Comparison of ENCODE assay signal across 9 cellular contexts in genomic region chr1:1678581-1679380, GRCh38. TPM values are rescaled to one million over a fixed set of nuclear protein-coding genes. Genes with fewer than 3 reads are reported as not detected.
DNase-seq lines count a peak whose midpoint lies in the region; ATAC-seq and TF ChIP-seq lines count a peak whose summit lies in the region.
"Had no signal": no experiment of that assay in that cellular context is flagged by ENCODE, and none has a peak within 500 bp of the region (broad histone marks: within the 10 kb centered on the region; RNA-seq: fewer than 3 reads in every experiment).

No MANE protein-coding gene starts in this region.

- H3K36me3 Mint-ChIP-seq in Calu3 (ENCODE audit: insufficient read depth, unreplicated experiment) = peaks cover 9% of the 10 kb centered on the region

- H3K4me1 ChIP-seq in HCT116 (ENCODE audit: control insufficient read depth in 1 of 2, insufficient read depth in 2 of 2, low read length in 2 of 2) = peaks cover 0 to 7% of the 10 kb centered on the region in 2 experiments; a peak in 1 of 4 replicates

- intact Hi-C loops in Calu3 (cut with micrococcal nuclease; ENCODE audit: unreplicated experiment) = no loop called here
- intact Hi-C loops in HCT116 (cut with micrococcal nuclease) = no loop called here
- intact Hi-C loops in left colon (cut with DNase I, micrococcal nuclease) = no loop called here

- H3K27me3 ChIP-seq in HCT116 (ENCODE audit: insufficient read depth, low read length) = no peaks in the 10 kb centered on the region

- H3K4me1 Mint-ChIP-seq in Calu3 (ENCODE audit: low read depth, unreplicated experiment) = no peaks in the 10 kb centered on the region

- H2AFZ ChIP-seq in HCT116 (ENCODE audit: low read depth, low read length, poor library complexity, severe bottlenecking) = no peak overlapping the region

- RAD21 ChIA-PET in HCT116 (lab: Charles Lee; ENCODE audit: low non-redundant PET in 1 of 2, low total read pairs in 2 of 2, uncharacterized antibody in 2 of 2, unreplicated experiment in 2 of 2) = no interaction called here

- H3K79me2 ChIP-seq in HCT116 (ENCODE audit: insufficient read depth, low read length) = 0 out of 2 replicates have a peak, but pooled peaks cover 3% of the 10 kb centered on the region

- BruUV-seq in Calu3 (replicated peaks; lab: Mats Ljungman, UMichigan) = no TSS peak
- no TSS peak for BruUV-seq in HCT116 (replicated peaks; lab: Mats Ljungman, UMichigan)

- H3K27me3 Mint-ChIP-seq in Calu3 (ENCODE audit: unreplicated experiment) = no peaks in the 10 kb centered on the region

- no peak overlapping the region for H3K4me3 Mint-ChIP-seq in Calu3 (ENCODE audit: low read depth, unreplicated experiment)

- H3K36me3 ChIP-seq in HCT116 (ENCODE audit: control insufficient read depth in 1 of 2, insufficient read depth in 2 of 2, low read length in 2 of 2) = no peaks in the 10 kb centered on the region

- no peak overlapping the region for H3K4me3 ChIP-seq in HCT116 (replicated peaks in 1 of 2; ENCODE audit: low read depth in 1 of 2, low read length in 2 of 2)

- no peaks in the 10 kb centered on the region for H3K9me2 ChIP-seq in HCT116 (ENCODE audit: insufficient read depth)

- H3K9me3 Mint-ChIP-seq in Calu3 (ENCODE audit: low read depth, unreplicated experiment) = no peaks in the 10 kb centered on the region

- no peak overlapping the region for H3K4me2 ChIP-seq in HCT116 (ENCODE audit: low read length)

- peak; percentile 12 for DNase-seq in Calu3
- DNase-seq in HCT116 (ENCODE audit: low read depth, low spot score) = no peak
- peak; percentile 68 for DNase-seq in activated T-cell treated with anti-CD3 and anti-CD28 coated beads for 48 hours (ENCODE audit: low read depth)
- peak; percentile 87 to 91 for DNase-seq in left colon
- DNase-seq in ureter (ENCODE audit: low spot score) = peak; percentile 38
- DNase-seq in NOMO-1 (lab: John Stamatoyannopoulos, UW; ENCODE audit: unreplicated experiment in 2 of 2) = no peak
- no peak for DNase-seq in MV-4-11 (lab: John Stamatoyannopoulos, UW)
- DNase-seq in omental fat pad (ENCODE audit: low spot score) = no peak
- DNase-seq: left cardiac atrium had no signal

- H3K9me3 ChIP-seq in HCT116 (ENCODE audit: control insufficient read depth in 1 of 2, insufficient read depth in 1 of 2, low read depth in 1 of 2, low read length in 2 of 2) = no peaks in the 10 kb centered on the region

- H4K20me1 ChIP-seq in HCT116 (ENCODE audit: insufficient read depth) = no peaks in the 10 kb centered on the region

- ATAC-seq in HCT116 (peak; percentile 75), left colon (peak; percentile 92), omental fat pad (ENCODE audit: low FRiP score) (no peak)

- TF ChIP-seq CTCF in Calu3 (IDR thresholded peaks at IDR 0.05; ENCODE audit: unreplicated experiment) (peak; percentile 30), HCT116 (IDR thresholded peaks at IDR 0.05 in 2 of 3, conservative IDR thresholded peaks at IDR 0.05 in 1 of 3; ENCODE audit: borderline replicate concordance in 1 of 3, insufficient read depth in 1 of 3, low read depth in 2 of 3, low read length in 2 of 3) (peak in 2 of 3 experiments; percentile 42 to 53; a peak in 4 of 6 replicates), omental fat pad (IDR thresholded peaks at IDR 0.05) (no peak)

- 0 out of 2 replicates have a peak overlapping the region, but pooled peaks have one; percentile 15 for H3K27ac ChIP-seq in HCT116 (ENCODE audit: low read depth, low read length)

- no peak overlapping the region for H3K27ac Mint-ChIP-seq in Calu3 (ENCODE audit: unreplicated experiment)

- POLR2A ChIA-PET in HCT116 (lab: Charles Lee) = no interaction called here

- CTCF ChIA-PET in Calu3 (lab: Charles Lee) (no interaction called here), HCT116 (lab: Charles Lee) (no interaction called here)

- no peak overlapping the region for H3K9ac ChIP-seq in HCT116 (ENCODE audit: low read length)

- TF ChIP-seq RAD21 in HCT116 (IDR thresholded peaks at IDR 0.05; ENCODE audit: low read depth) = no peak

- TF ChIP-seq POLR2A in HCT116 (IDR thresholded peaks at IDR 0.05; ENCODE audit: borderline replicate concordance, extremely low read depth, insufficient read depth, insufficient read length) = no peak

TF ChIP-seq in HCT116, 20 proteins besides CTCF, POLR2A, EP300 and RAD21:
- TF ChIP-seq YY1 (IDR thresholded peaks at IDR 0.05; ENCODE audit: extremely low read depth, insufficient replicate concordance, low read depth, low read length) (no peak), ZNF274 (IDR thresholded peaks at IDR 0.05; ENCODE audit: low read depth, low read length) (no peak), ATF3 (IDR thresholded peaks at IDR 0.05) (no peak), SP1 (IDR thresholded peaks at IDR 0.05; ENCODE audit: low read depth) (no peak), ZBTB33 (IDR thresholded peaks at IDR 0.05; ENCODE audit: extremely low read depth, insufficient replicate concordance, low read length) (no peak), JUND (IDR thresholded peaks at IDR 0.05) (no peak), ELF1 (IDR thresholded peaks at IDR 0.05; ENCODE audit: borderline replicate concordance, low read depth) (no peak), SIN3A (IDR thresholded peaks at IDR 0.05; ENCODE audit: low read depth) (no peak), EZH2 (IDR thresholded peaks at IDR 0.05) (no peak), SRF (IDR thresholded peaks at IDR 0.05; ENCODE audit: low read depth) (no peak), POLR2AphosphoS5 (IDR thresholded peaks at IDR 0.05; ENCODE audit: low read depth, low read length) (no peak), ZFX (IDR thresholded peaks at IDR 0.05) (no peak), TCF7L2 (IDR thresholded peaks at IDR 0.05; ENCODE audit: borderline replicate concordance, extremely low read depth, insufficient read depth, insufficient read length) (no peak), EZH2phosphoT487 (IDR thresholded peaks at IDR 0.05; ENCODE audit: borderline replicate concordance) (no peak)
TF ChIP-seq in HCT116: peak in this region for 0.

RNA-seq across cellular contexts. Expression of gene SLC35E2B, which starts 13.8 kb away (rescaled TPM):
- total RNA-seq in Calu3 (2022) = 39.3 and 40.2 TPM in 2 replicates
- total RNA-seq in HCT116 (2021; ENCODE audit: unreplicated experiment) = 30.3 TPM
- 17.0 and 19.4 TPM in 2 replicates for polyA plus RNA-seq in HCT116 (2012)
- 10 to 100 TPM; 39.0 to 57.0 TPM for total RNA-seq in left colon
- total RNA-seq in ureter = 42.8 TPM
- 10 to 100 TPM; 22.1 to 52.9 (median 36.0) TPM for total RNA-seq in omental fat pad

RNA-seq across cellular contexts. Expression of gene CDK11B, which starts 20.0 kb away (rescaled TPM):
- total RNA-seq in Calu3 (2022) (24.2 and 24.9 TPM in 2 replicates), HCT116 (2021; ENCODE audit: unreplicated experiment) (31.5 TPM), left colon (10 to 100 TPM; 29.6 to 37.0 TPM), ureter (20.2 TPM), omental fat pad (10 to 100 TPM; 16.3 to 25.3 (median 19.2) TPM)
- polyA plus RNA-seq in HCT116 (2012) = 30.9 and 32.5 TPM in 2 replicates

RNA-seq across cellular contexts. Expression of gene CDK11A, which starts 45.4 kb away (rescaled TPM):
- total RNA-seq in Calu3 (2022) (36.2 and 41.7 TPM in 2 replicates), HCT116 (2021; ENCODE audit: unreplicated experiment) (61.0 TPM), left colon (10 to 100 TPM; 66.4 to 72.3 TPM), ureter (34.0 TPM), omental fat pad (10 to 100 TPM; 25.0 to 77.7 (median 39.0) TPM)
- 34.7 and 38.4 TPM in 2 replicates for polyA plus RNA-seq in HCT116 (2012)

RNA-seq across cellular contexts. Expression of gene MMP23B, which starts 46.8 kb away (rescaled TPM):
- total RNA-seq in Calu3 (2022) (1.6 and 1.9 TPM in 2 replicates), HCT116 (2021; ENCODE audit: unreplicated experiment) (8.7 TPM), left colon (1 to 10 TPM; 1.2 to 7.2 TPM), ureter (16.6 TPM), omental fat pad (10 to 100 TPM in 3 of 4 donors, 1 to 10 TPM in 1; 9.8 to 61.7 (median 18.5) TPM)
- polyA plus RNA-seq in HCT116 (2012) = 0.87 and 1.5 TPM in 2 replicates

Comparison
In these comparisons a context has a peak if more than half of its experiments do, and no peak if none do; other contexts are left out.
1. DNase-seq: peak in Calu3 (single experiment), activated T-cell treated with anti-CD3 and anti-CD28 coated beads for 48 hours (single experiment), left colon (2 of 2) and ureter (single experiment); none in HCT116 (single experiment), NOMO-1 (0 of 2), MV-4-11 (single experiment) and omental fat pad (single experiment).
2. CTCF ChIP-seq: peak in Calu3 (single experiment) and HCT116 (2 of 3); none in omental fat pad (0 of 3).